Comparison of ENCODE assay signal across 2 cellular contexts in genomic region chr11:35236667-35237003, GRCh38.
TF ChIP-seq lines count a peak whose summit lies in the region.

No MANE protein-coding gene starts in this region.

TF ChIP-seq in HepG2, 621 proteins besides CTCF, POLR2A, EP300 and RAD21 (continued from another document):
- TF ChIP-seq ASH2L (IDR thresholded peaks at IDR 0.05; ENCODE audit: insufficient read length, low read depth, low read length) = no peak
- TF ChIP-seq SOX13 (IDR thresholded peaks at IDR 0.05) = no peak
- TF ChIP-seq SOX13 (CRISPR knock-in tag; conservative IDR thresholded peaks at IDR 0.05 in 1 of 2, IDR thresholded peaks at IDR 0.05 in 1 of 2) = no peak
- TF ChIP-seq ZNF44 (CRISPR knock-in tag; IDR thresholded peaks at IDR 0.05) = no peak
- no peak for TF ChIP-seq TOE1 (CRISPR knock-in tag; IDR thresholded peaks at IDR 0.05)
- TF ChIP-seq AHR (CRISPR knock-in tag; IDR thresholded peaks at IDR 0.05) = no peak
- no peak for TF ChIP-seq SNAPC2 (CRISPR knock-in tag; IDR thresholded peaks at IDR 0.05)
- no peak for TF ChIP-seq ZNF138 (CRISPR knock-in tag; IDR thresholded peaks at IDR 0.05; ENCODE audit: low read depth)
- TF ChIP-seq ZNF569 (CRISPR knock-in tag; IDR thresholded peaks at IDR 0.05; ENCODE audit: borderline replicate concordance) = no peak
- TF ChIP-seq CCAR2 (optimal IDR thresholded peaks at IDR 0.05; ENCODE audit: low read depth, low read length) = no peak
- TF ChIP-seq ZKSCAN5 (CRISPR knock-in tag; IDR thresholded peaks at IDR 0.05) = no peak
- no peak for TF ChIP-seq BRCA1 (CRISPR knock-in tag; IDR thresholded peaks at IDR 0.05)
- no peak for TF ChIP-seq ZNF496 (CRISPR knock-in tag; IDR thresholded peaks at IDR 0.05; ENCODE audit: insufficient replicate concordance)

TF ChIP-seq in WTC11, 78 proteins besides CTCF, POLR2A, EP300 and RAD21 (continued from another document):
- TF ChIP-seq CDX4 (CRISPR knock-in tag; IDR thresholded peaks at IDR 0.05; ENCODE audit: borderline replicate concordance) (no peak), ESRRA (CRISPR knock-in tag; IDR thresholded peaks at IDR 0.05; ENCODE audit: borderline replicate concordance) (no peak), PRDM15 (CRISPR knock-in tag; IDR thresholded peaks at IDR 0.05) (no peak), RELA (CRISPR knock-in tag; IDR thresholded peaks at IDR 0.05; ENCODE audit: borderline replicate concordance) (no peak)
